22 cellular contexts compared by ENCODE assay signal in genomic region chr16:58031016-58031800, GRCh38. TPM values are rescaled to one million over a fixed set of nuclear protein-coding genes. Genes with fewer than 3 reads are reported as not detected.
DNase-seq lines count a peak whose midpoint lies in the region; ATAC-seq, FAIRE-seq and TF ChIP-seq lines count a peak whose summit lies in the region.
"Had no signal": no experiment of that assay in that cellular context is flagged by ENCODE, and none has a peak within 500 bp of the region (broad histone marks: within the 10 kb centered on the region; RNA-seq: fewer than 3 reads in every experiment).

No MANE protein-coding gene starts in this region.

- H3K27me3 ChIP-seq in SK-N-SH (ENCODE audit: insufficient read depth) (peaks cover 13% of the 10 kb centered on the region), NT2/D1 (ENCODE audit: insufficient read depth, insufficient read length) (no peaks in the 10 kb centered on the region), small intestine (ENCODE audit: control insufficient read depth in 2 of 2, insufficient read depth in 2 of 2, low read length in 2 of 2) (no peaks in the 10 kb centered on the region)
- H3K27me3 ChIP-seq: gastrocnemius medialis had no signal

- H3K4me3 ChIP-seq in SK-N-SH (ENCODE audit: low read depth in 2 of 2, low read length in 1 of 2) (no peak overlapping the region), NT2/D1 (ENCODE audit: insufficient read length, low read depth) (no peak overlapping the region), small intestine (ENCODE audit: low read depth in 1 of 2, low read length in 2 of 2) (no peak overlapping the region)
- H3K4me3 ChIP-seq: gastrocnemius medialis, MG63, PC-9, prostate gland, SJSA1 had no signal

- no peak for TF ChIP-seq RAD21 in SK-N-SH (IDR thresholded peaks at IDR 0.05; ENCODE audit: low read length)

- H3K79me2 ChIP-seq in SK-N-SH (ENCODE audit: insufficient read depth) = no peaks in the 10 kb centered on the region

- H3K9ac ChIP-seq in SK-N-SH (no peak overlapping the region), NT2/D1 (ENCODE audit: insufficient read length, low read depth) (peak overlapping the region; percentile 28)

- 63% methylated on average over 9 of the region's 14 CpGs for WGBS in SK-N-SH (ENCODE audit: low lambda C conversion rate)
- 57 to 69% (median 62%) methylated on average over 14 of the region's 14 CpGs for WGBS in small intestine, 3 donors

- no peak for TF ChIP-seq CTCF in SK-N-SH (IDR thresholded peaks at IDR 0.05)

- H3K4me1 ChIP-seq in SK-N-SH (ENCODE audit: control insufficient read depth in 1 of 2, insufficient read depth in 2 of 2, low read depth in 1 of 2, low read length in 1 of 2) (peaks cover 0 to 69% of the 10 kb centered on the region in 2 experiments; a peak in 1 of 4 replicates), NT2/D1 (ENCODE audit: insufficient read depth, insufficient read length) (peaks cover 41% of the 10 kb centered on the region), small intestine (ENCODE audit: control insufficient read depth in 2 of 2, insufficient read depth in 1 of 2, low read depth in 1 of 2, low read length in 1 of 2) (peaks cover 11 to 12% of the 10 kb centered on the region in 2 donors)

- POLR2A ChIA-PET in SK-N-SH (lab: Yijun Ruan, JAX) = no interaction called here

- H3K36me3 ChIP-seq in SK-N-SH (replicated peaks in 1 of 2; ENCODE audit: control insufficient read depth in 1 of 2, insufficient read depth in 2 of 2, low read length in 1 of 2) (no peaks in the 10 kb centered on the region), NT2/D1 (ENCODE audit: insufficient read depth, insufficient read length, low read length) (peaks cover 33% of the 10 kb centered on the region), small intestine (ENCODE audit: control insufficient read depth in 2 of 2, insufficient read depth in 2 of 2, low read length in 2 of 2) (no peaks in the 10 kb centered on the region)
- H3K36me3 ChIP-seq: gastrocnemius medialis, MG63, prostate gland, SJSA1 had no signal

- no peak for TF ChIP-seq EP300 in SK-N-SH (IDR thresholded peaks at IDR 0.05; ENCODE audit: borderline replicate concordance in 1 of 2, low read depth in 1 of 2, low read length in 1 of 2)

- no peak for ATAC-seq in SK-N-SH treated with all-trans-retinoic acid at 6 μM for 48 hours
- ATAC-seq in left lobe of liver = peak; percentile 29
- ATAC-seq: activated CD8-positive, alpha-beta T cell treated with anti-CD3 and anti-CD28 coated beads, Interleukin-2, amount 10 ng/mL, durations not matched to agents 7 days and 5 days; gastrocnemius medialis had no signal

- H3K9me3 ChIP-seq in SK-N-SH (no peaks in the 10 kb centered on the region), NT2/D1 (ENCODE audit: insufficient read depth, low read length) (no peaks in the 10 kb centered on the region), small intestine (ENCODE audit: control insufficient read depth, low read depth) (no peaks in the 10 kb centered on the region)
- H3K9me3 ChIP-seq: gastrocnemius medialis, MG63, prostate gland, SJSA1 had no signal

- peak; percentile 14 for DNase-seq in SK-N-SH
- no peak for DNase-seq in NT2/D1 (ENCODE audit: low read depth, low spot score)
- peak; percentile 90 for DNase-seq in left lobe of liver (ENCODE audit: low spot score)
- peak; percentile 54 for DNase-seq in small intestine
- no peak for DNase-seq in activated CD4-positive, CD25-positive, alpha-beta regulatory T cell (lab: John Stamatoyannopoulos, UW)
- no peak for DNase-seq in EL
- no peak for DNase-seq in NCI-H748 (lab: John Stamatoyannopoulos, UW; ENCODE audit: unreplicated experiment)
- DNase-seq: activated CD4-positive, CD25-positive, alpha-beta regulatory T cell treated with anti-CD3 and anti-CD28 coated beads, Interleukin-2, amount 50 U/mL, for 72 hours; activated CD8-positive, alpha-beta T cell treated with anti-CD3 and anti-CD28 coated beads, Interleukin-2, amount 10 ng/mL, durations not matched to agents 7 days and 5 days; activated naive CD4-positive, alpha-beta T cell; activated T-cell treated with anti-CD3 and anti-CD28 coated beads, Interleukin-2, amount 50 U/mL, for 24 hours; central memory CD4-positive, alpha-beta T cell; gastrocnemius medialis; MG63; nephron progenitor cell; T-helper 9 cell had no signal

- CTCF ChIA-PET in SK-N-SH (lab: Yijun Ruan, JAX) = interaction anchor here (1.4 to 5.7 kb wide), 7 partner anchors 8 to 96 kb away, joined by 5 to 53 read pairs (median 15); partner anchors contain the start of gene CFAP20

- H3K27ac ChIP-seq in SK-N-SH (ENCODE audit: low read depth in 2 of 2, low read length in 1 of 2) (no peak overlapping the region; a peak in 1 of 4 replicates), small intestine (ENCODE audit: low read depth in 1 of 2, low read length in 1 of 2) (peak overlapping the region; percentile 51 to 57)
- H3K27ac ChIP-seq: PC-9, prostate gland, SJSA1 had no signal

- no peaks in the 10 kb centered on the region for H3K9me2 ChIP-seq in SK-N-SH

- no peaks in the 10 kb centered on the region for H4K20me1 ChIP-seq in SK-N-SH (ENCODE audit: insufficient read depth)

- no peaks in the 10 kb centered on the region for H3F3A ChIP-seq in SK-N-SH (replicated peaks; ENCODE audit: insufficient read depth)

- no peak for FAIRE-seq in small intestine (lab: Jason Lieb, UNC)
- FAIRE-seq: A204.1, GM18507 had no signal

- no peak overlapping the region for H3K4me2 ChIP-seq in SK-N-SH
- H3K4me2 ChIP-seq: PC-9 had no signal

- H2AFZ ChIP-seq in SK-N-SH (ENCODE audit: low read depth) = no peak overlapping the region
- H2AFZ ChIP-seq: PC-9 had no signal

TF ChIP-seq in SK-N-SH, 30 proteins besides CTCF, POLR2A, EP300 and RAD21:
- no peak for TF ChIP-seq TCF12 (IDR thresholded peaks at IDR 0.05)
- no peak for TF ChIP-seq MXI1 (IDR thresholded peaks at IDR 0.05; ENCODE audit: low read depth, low read length)
- no peak for TF ChIP-seq CHD2 (IDR thresholded peaks at IDR 0.05; ENCODE audit: low read length, partially characterized antibody)
- TF ChIP-seq GATA2 (CRISPR knock-in tag; IDR thresholded peaks at IDR 0.05) = no peak
- no peak for TF ChIP-seq FOXJ3 (CRISPR knock-in tag; IDR thresholded peaks at IDR 0.05)

TF ChIP-seq in SK-N-SH treated with all-trans-retinoic acid at 6 μM for 48 hours, 23 proteins besides CTCF, POLR2A, EP300 and RAD21:
- TF ChIP-seq ZFP30 (CRISPR knock-in tag; IDR thresholded peaks at IDR 0.05) (no peak), ISL1 (CRISPR knock-in tag; IDR thresholded peaks at IDR 0.05) (no peak), CREB5 (CRISPR knock-in tag; IDR thresholded peaks at IDR 0.05; ENCODE audit: low read depth) (no peak), OSR1 (CRISPR knock-in tag; IDR thresholded peaks at IDR 0.05) (no peak), GLIS3 (CRISPR knock-in tag; IDR thresholded peaks at IDR 0.05) (no peak), SNAI2 (CRISPR knock-in tag; IDR thresholded peaks at IDR 0.05) (no peak), CSDC2 (CRISPR knock-in tag; IDR thresholded peaks at IDR 0.05) (no peak), ZFP3 (CRISPR knock-in tag; IDR thresholded peaks at IDR 0.05) (no peak), BACH2 (CRISPR knock-in tag; IDR thresholded peaks at IDR 0.05; ENCODE audit: borderline replicate concordance) (no peak), PPARA (CRISPR knock-in tag; IDR thresholded peaks at IDR 0.05; ENCODE audit: borderline replicate concordance) (no peak), ESRRG (CRISPR knock-in tag; IDR thresholded peaks at IDR 0.05) (no peak), RARB (CRISPR knock-in tag; IDR thresholded peaks at IDR 0.05) (no peak), TOX (CRISPR knock-in tag; IDR thresholded peaks at IDR 0.05; ENCODE audit: borderline replicate concordance) (no peak)
- TF ChIP-seq, protein P1, sequence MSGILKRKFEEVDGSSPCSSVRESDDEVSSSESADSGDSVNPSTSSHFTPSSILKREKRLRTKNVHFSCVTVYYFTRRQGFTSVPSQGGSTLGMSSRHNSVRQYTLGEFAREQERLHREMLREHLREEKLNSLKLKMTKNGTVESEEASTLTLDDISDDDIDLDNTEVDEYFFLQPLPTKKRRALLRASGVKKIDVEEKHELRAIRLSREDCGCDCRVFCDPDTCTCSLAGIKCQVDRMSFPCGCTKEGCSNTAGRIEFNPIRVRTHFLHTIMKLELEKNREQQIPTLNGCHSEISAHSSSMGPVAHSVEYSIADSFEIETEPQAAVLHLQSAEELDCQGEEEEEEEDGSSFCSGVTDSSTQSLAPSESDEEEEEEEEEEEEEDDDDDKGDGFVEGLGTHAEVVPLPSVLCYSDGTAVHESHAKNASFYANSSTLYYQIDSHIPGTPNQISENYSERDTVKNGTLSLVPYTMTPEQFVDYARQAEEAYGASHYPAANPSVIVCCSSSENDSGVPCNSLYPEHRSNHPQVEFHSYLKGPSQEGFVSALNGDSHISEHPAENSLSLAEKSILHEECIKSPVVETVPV (CRISPR knock-in tag; IDR thresholded peaks at IDR 0.05) = no peak
TF ChIP-seq in SK-N-SH treated with all-trans-retinoic acid at 6 μM for 48 hours: peak in this region for 0.

RNA-seq across cellular contexts. Expression of gene MMP15, which starts 5.7 kb away (rescaled TPM):
- polyA plus RNA-seq in SK-N-SH (2012; rRNA removed) (2.6 and 3.1 TPM in 2 replicates), small intestine (10 to 100 TPM; 38.2 to 67.3 (median 47.2) TPM)
- 1.1 and 2.2 TPM in 2 replicates for polyA plus RNA-seq in SK-N-SH (2012; cell fraction: cytosol; rRNA removed)
- polyA plus RNA-seq in SK-N-SH (2012; cell fraction: nucleus; rRNA removed) = 3.5 and 3.9 TPM in 2 replicates
- 39.5 TPM for total RNA-seq in left lobe of liver

RNA-seq across cellular contexts. Expression of gene USB1, which starts 30.0 kb away (rescaled TPM):
- polyA plus RNA-seq in SK-N-SH (2012; rRNA removed) (87.3 and 94.1 TPM in 2 replicates), small intestine (10 to 100 TPM; 21.7 to 26.5 (median 26.2) TPM)
- 53.0 and 69.3 TPM in 2 replicates for polyA plus RNA-seq in SK-N-SH (2012; cell fraction: cytosol; rRNA removed)
- 39.0 and 44.4 TPM in 2 replicates for polyA plus RNA-seq in SK-N-SH (2012; cell fraction: nucleus; rRNA removed)
- 28.4 TPM for total RNA-seq in left lobe of liver

RNA-seq across cellular contexts. Expression of gene ZNF319, which starts 30.7 kb away (rescaled TPM):
- polyA plus RNA-seq in SK-N-SH (2012; rRNA removed) (4.8 and 7.6 TPM in 2 replicates), small intestine (1 to 10 TPM; 2.2 to 4.0 (median 2.4) TPM)
- polyA plus RNA-seq in SK-N-SH (2012; cell fraction: cytosol; rRNA removed) = 3.2 and 5.1 TPM in 2 replicates
- 8.5 and 8.8 TPM in 2 replicates for polyA plus RNA-seq in SK-N-SH (2012; cell fraction: nucleus; rRNA removed)
- 3.6 TPM for total RNA-seq in left lobe of liver

Comparison
In these comparisons a context has a peak if more than half of its experiments do, and no peak if none do; other contexts are left out.
1. DNase-seq: peak in SK-N-SH (single experiment), left lobe of liver (single experiment) and small intestine (single experiment); none in NT2/D1 (single experiment), activated CD4-positive, CD25-positive, alpha-beta regulatory T cell (0 of 4), EL (single experiment) and NCI-H748 (single experiment).
2. H3K27ac ChIP-seq: peak in small intestine (2 of 2); none in SK-N-SH (0 of 2).
3. RNA of gene MMP15, which starts 5.7 kb away (polyA plus RNA-seq): 38.2 to 67.3 TPM in small intestine; 1.1 to 3.9 TPM in SK-N-SH; every median in the first group is over 4 times any median in the second.